24 cellular contexts compared by ENCODE assay signal in genomic region chr15:64237677-64238076, GRCh38.
DNase-seq lines count a peak whose midpoint lies in the region; ATAC-seq and FAIRE-seq lines count a peak whose summit lies in the region.
"Had no signal": no experiment of that assay in that cellular context is flagged by ENCODE, and none has a peak within 500 bp of the region (broad histone marks: within the 10 kb centered on the region; RNA-seq: fewer than 3 reads in every experiment).

No MANE protein-coding gene starts in this region.

- H2AFZ ChIP-seq in Karpas-422 (ENCODE audit: low read length): no peak overlapping the region
- H2AFZ ChIP-seq: GM23338 had no signal

- H3K4me1 Mint-ChIP-seq in activated naive CD8-positive, alpha-beta T cell treated with anti-CD3 and anti-CD28 coated beads, Interleukin-2, amount 50 U/mL, for 24 hours: peaks cover 59% of the 10 kb centered on the region
- H3K4me1 Mint-ChIP-seq in activated naive CD8-positive, alpha-beta T cell treated with anti-CD3 and anti-CD28 coated beads for 36 hours: peaks cover 44% of the 10 kb centered on the region
- H3K4me1 Mint-ChIP-seq in activated CD4-positive, alpha-beta T cell treated with anti-CD3 and anti-CD28 coated beads, Interleukin-2, amount 10 ng/mL, durations not matched to agents 7 days and 5 days: peaks cover 14% of the 10 kb centered on the region

- H4K20me1 ChIP-seq in Karpas-422 (ENCODE audit: insufficient read depth, low read depth, low read length): no peaks in the 10 kb centered on the region

- no peaks in the 10 kb centered on the region for H3K27me3 ChIP-seq in Karpas-422 (ENCODE audit: low read length)
- no peaks in the 10 kb centered on the region for H3K27me3 ChIP-seq in effector memory CD4-positive, alpha-beta T cell (replicated peaks; ENCODE audit: control insufficient read depth, insufficient read depth, low read length, poor library complexity, severe bottlenecking)
- H3K27me3 ChIP-seq: SJCRH30 had no signal

- peaks cover 6% of the 10 kb centered on the region; the same call in 1 of the 2 replicates for H3K36me3 ChIP-seq in Karpas-422 (ENCODE audit: insufficient read depth, low read length)
- H3K36me3 ChIP-seq in effector memory CD4-positive, alpha-beta T cell (ENCODE audit: control insufficient read depth, insufficient read depth, low read length): no peaks in the 10 kb centered on the region
- H3K36me3 ChIP-seq: HAP-1, SJCRH30 had no signal

- peaks cover 12% of the 10 kb centered on the region for H3K9me3 Mint-ChIP-seq in activated naive CD8-positive, alpha-beta T cell treated with anti-CD3 and anti-CD28 coated beads, Interleukin-2, amount 50 U/mL, for 24 hours
- H3K9me3 Mint-ChIP-seq in activated naive CD8-positive, alpha-beta T cell treated with anti-CD3 and anti-CD28 coated beads for 36 hours: peaks cover 9% of the 10 kb centered on the region
- peaks cover 8% of the 10 kb centered on the region for H3K9me3 Mint-ChIP-seq in activated CD4-positive, alpha-beta T cell treated with anti-CD3 and anti-CD28 coated beads, Interleukin-2, amount 10 ng/mL, durations not matched to agents 7 days and 5 days
- H3K9me3 Mint-ChIP-seq: GM23338 had no signal

- CTCF ChIA-PET in activated CD4-positive, alpha-beta T cell treated with anti-CD3 and anti-CD28 coated beads, Interleukin-2, amount 10 ng/mL, durations not matched to agents 7 days and 5 days (lab: Charles Lee): interaction anchor here (1.5 kb wide), 1 partner anchor 9 kb away, joined by 3 read pairs; no protein-coding TSS in a partner anchor

- peaks cover 29% of the 10 kb centered on the region for H3K36me3 Mint-ChIP-seq in activated naive CD8-positive, alpha-beta T cell treated with anti-CD3 and anti-CD28 coated beads, Interleukin-2, amount 50 U/mL, for 24 hours (ENCODE audit: low read depth)
- peaks cover 42% of the 10 kb centered on the region for H3K36me3 Mint-ChIP-seq in activated naive CD8-positive, alpha-beta T cell treated with anti-CD3 and anti-CD28 coated beads for 36 hours
- H3K36me3 Mint-ChIP-seq in activated CD4-positive, alpha-beta T cell treated with anti-CD3 and anti-CD28 coated beads, Interleukin-2, amount 10 ng/mL, durations not matched to agents 7 days and 5 days (ENCODE audit: low read depth): peaks cover 33% of the 10 kb centered on the region

- H3K79me2 ChIP-seq in Karpas-422 (ENCODE audit: low read length): peaks cover 93% of the 10 kb centered on the region

- no peak overlapping the region for H3K4me3 ChIP-seq in Karpas-422 (ENCODE audit: low read length)
- no peak overlapping the region for H3K4me3 ChIP-seq in effector memory CD4-positive, alpha-beta T cell (ENCODE audit: insufficient read depth, low read depth, low read length, poor library complexity, severe bottlenecking)
- H3K4me3 ChIP-seq: GM23338, HAP-1, SJCRH30 had no signal

- H3K9me3 ChIP-seq in Karpas-422 (ENCODE audit: low read length): no peaks in the 10 kb centered on the region
- no peaks in the 10 kb centered on the region for H3K9me3 ChIP-seq in effector memory CD4-positive, alpha-beta T cell (ENCODE audit: control insufficient read depth, low read length)
- H3K9me3 ChIP-seq: HAP-1, SJCRH30 had no signal

- POLR2A ChIA-PET in activated CD4-positive, alpha-beta T cell treated with anti-CD3 and anti-CD28 coated beads, Interleukin-2, amount 10 ng/mL, durations not matched to agents 7 days and 5 days (lab: Charles Lee): no interaction called here

- H3K9ac ChIP-seq in Karpas-422 (ENCODE audit: low read length): no peak overlapping the region

- H3K27ac Mint-ChIP-seq in activated naive CD8-positive, alpha-beta T cell treated with anti-CD3 and anti-CD28 coated beads, Interleukin-2, amount 50 U/mL, for 24 hours: no peak overlapping the region
- no peak overlapping the region for H3K27ac Mint-ChIP-seq in activated naive CD8-positive, alpha-beta T cell treated with anti-CD3 and anti-CD28 coated beads for 36 hours
- H3K27ac Mint-ChIP-seq in activated CD4-positive, alpha-beta T cell treated with anti-CD3 and anti-CD28 coated beads, Interleukin-2, amount 10 ng/mL, durations not matched to agents 7 days and 5 days: no peak overlapping the region
- H3K27ac Mint-ChIP-seq: CD8-positive, alpha-beta memory T cell; GM23338 had no signal

- ATAC-seq in activated naive CD8-positive, alpha-beta T cell treated with anti-CD3 and anti-CD28 coated beads, Interleukin-2, amount 50 U/mL, for 24 hours: peak; percentile 43
- ATAC-seq in HG03378 (IDR thresholded peaks at IDR 0.05; ENCODE audit: unreplicated experiment): no peak
- ATAC-seq: GM23338 had no signal

- H3K4me1 ChIP-seq in Karpas-422 (ENCODE audit: low read length): peaks cover 47% of the 10 kb centered on the region
- no peaks in the 10 kb centered on the region for H3K4me1 ChIP-seq in effector memory CD4-positive, alpha-beta T cell (ENCODE audit: control insufficient read depth, insufficient read depth, low read length, poor library complexity, severe bottlenecking)

- H3K27ac ChIP-seq in Karpas-422 (ENCODE audit: low read length): peak overlapping the region; percentile 36
- no peak overlapping the region for H3K27ac ChIP-seq in effector memory CD4-positive, alpha-beta T cell (ENCODE audit: insufficient read depth, low read length, poor library complexity, severe bottlenecking)
- H3K27ac ChIP-seq: C4-2B, HL-60, SJCRH30 had no signal

- H3K27me3 Mint-ChIP-seq in activated naive CD8-positive, alpha-beta T cell treated with anti-CD3 and anti-CD28 coated beads, Interleukin-2, amount 50 U/mL, for 24 hours: no peaks in the 10 kb centered on the region
- no peaks in the 10 kb centered on the region for H3K27me3 Mint-ChIP-seq in activated naive CD8-positive, alpha-beta T cell treated with anti-CD3 and anti-CD28 coated beads for 36 hours
- no peaks in the 10 kb centered on the region for H3K27me3 Mint-ChIP-seq in activated CD4-positive, alpha-beta T cell treated with anti-CD3 and anti-CD28 coated beads, Interleukin-2, amount 10 ng/mL, durations not matched to agents 7 days and 5 days
- H3K27me3 Mint-ChIP-seq: CD8-positive, alpha-beta memory T cell had no signal

- H3K4me3 Mint-ChIP-seq in activated naive CD8-positive, alpha-beta T cell treated with anti-CD3 and anti-CD28 coated beads, Interleukin-2, amount 50 U/mL, for 24 hours: no peak overlapping the region
- H3K4me3 Mint-ChIP-seq in activated naive CD8-positive, alpha-beta T cell treated with anti-CD3 and anti-CD28 coated beads for 36 hours: no peak overlapping the region
- no peak overlapping the region for H3K4me3 Mint-ChIP-seq in activated CD4-positive, alpha-beta T cell treated with anti-CD3 and anti-CD28 coated beads, Interleukin-2, amount 10 ng/mL, durations not matched to agents 7 days and 5 days
- H3K4me3 Mint-ChIP-seq: CD8-positive, alpha-beta memory T cell; GM23338 had no signal

- H3K4me2 ChIP-seq in Karpas-422 (ENCODE audit: low read depth, low read length, poor library complexity, severe bottlenecking): peak overlapping the region; percentile 12
- H3K4me2 ChIP-seq: GM23338 had no signal

- peak; percentile 92 for FAIRE-seq in islet of Langerhans (lab: Jason Lieb, UNC)
- FAIRE-seq: RCC 7860 had no signal

- DNase-seq in activated naive CD8-positive, alpha-beta T cell treated with anti-CD3 and anti-CD28 coated beads, Interleukin-2, amount 50 U/mL, for 24 hours: no peak
- no peak for DNase-seq in activated naive CD8-positive, alpha-beta T cell treated with anti-CD3 and anti-CD28 coated beads for 36 hours
- DNase-seq in Karpas-422 (no peak), HT-29 (ENCODE audit: low spot score) (no peak)
- no peak for DNase-seq in activated CD4-positive, alpha-beta T cell treated with anti-CD3 and anti-CD28 coated beads, Interleukin-2, amount 10 ng/mL, durations not matched to agents 7 days and 5 days
- DNase-seq in effector memory CD4-positive, alpha-beta T cell: no peak
- DNase-seq: 8988T; CD8-positive, alpha-beta memory T cell; GDM1; KG1; NCI-H1417; NCI-H1694 treated with DMSO at 0.1 percent for 48 hours; NCI-H2081 treated with DMSO at 0.1 percent for 48 hours; NCI-H2171 treated with DMSO at 0.1 percent for 48 hours; NCI-H526; OCI-M1; SJCRH30 had no signal

- no peaks in the 10 kb centered on the region for H3K9me2 ChIP-seq in Karpas-422 (replicated peaks; ENCODE audit: insufficient read depth, low read length)
